ENCODE assay signal across 9 cellular contexts in the genomic region with DNA sequence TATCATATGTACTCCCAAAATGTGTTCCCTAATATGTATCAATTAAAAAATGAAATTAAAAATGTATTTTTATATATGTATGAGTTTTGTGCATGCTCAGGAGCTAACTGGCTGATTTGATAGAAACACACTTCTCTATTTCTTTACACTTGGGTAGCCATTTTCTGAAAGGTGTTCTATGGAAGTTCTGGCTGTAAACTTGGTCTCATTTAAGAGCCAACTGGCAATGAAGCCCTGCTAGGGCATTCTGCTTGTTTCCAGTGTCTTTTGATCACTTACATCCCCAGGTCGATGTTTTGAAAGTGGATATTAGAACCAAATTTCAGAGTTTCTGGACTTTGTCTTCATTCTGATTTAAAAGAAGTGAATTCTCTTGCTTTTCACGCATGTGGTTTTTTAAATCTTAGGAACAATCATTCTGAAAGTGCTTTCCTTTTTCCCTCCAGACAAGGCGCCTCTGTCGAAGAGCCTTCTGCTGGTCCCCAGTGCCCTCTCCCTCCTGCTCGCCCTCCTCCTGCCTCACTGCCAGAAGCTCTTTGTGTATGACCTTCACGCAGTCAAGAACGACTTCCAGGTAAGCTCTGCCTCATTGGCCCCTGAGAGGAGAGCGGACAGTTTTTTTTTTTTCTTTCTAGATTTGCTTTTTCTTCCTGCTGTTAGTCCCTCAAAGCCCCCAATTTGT. TPM values are rescaled to one million over a fixed set of nuclear protein-coding genes. Genes with fewer than 3 reads are reported as not detected.
DNase-seq lines count a peak whose midpoint lies in the region; ATAC-seq and TF ChIP-seq lines count a peak whose summit lies in the region.
"Had no signal": no experiment of that assay in that cellular context is flagged by ENCODE, and none has a peak within 500 bp of the region (broad histone marks: within the 10 kb centered on the region; RNA-seq: fewer than 3 reads in every experiment).

No MANE protein-coding gene starts in this region.

- H3K27ac ChIP-seq in uterus = no peak overlapping the region
- H3K27ac ChIP-seq: KMS-11 had no signal

- no peak overlapping the region for H3K4me3 ChIP-seq in uterus

- intact Hi-C loops in uterus (cut with DNase I; ENCODE audit: low total_unique reads) = no loop called here

- DNase-seq in SK-MEL-5 (ENCODE audit: low read depth, low spot score) (peak; percentile 41), midbrain (lab: John Stamatoyannopoulos, UW) (peak; percentile 3), uterus (no peak), OCI-M1 (lab: John Stamatoyannopoulos, UW) (no peak), erythroblast (lab: John Stamatoyannopoulos, UW) (no peak), NCI-H187 (lab: John Stamatoyannopoulos, UW) (no peak)

- no peaks in the 10 kb centered on the region for H3K27me3 ChIP-seq in uterus

- no peaks in the 10 kb centered on the region for H3K4me1 ChIP-seq in uterus

- no peaks in the 10 kb centered on the region for H3K36me3 ChIP-seq in uterus

- in situ Hi-C loops in SK-MEL-5 (cut with HindIII; ENCODE audit: low pct_unique_long_range_greater_than_20kb, low sequenced_read_pairs) = no loop called here

- ATAC-seq in GM18498 (IDR thresholded peaks at IDR 0.05; ENCODE audit: unreplicated experiment) = peak; percentile 73
- ATAC-seq in GM21526 (IDR thresholded peaks at IDR 0.05; ENCODE audit: low FRiP score, unreplicated experiment) = peak; percentile 69

- TF ChIP-seq CTCF in uterus (IDR thresholded peaks at IDR 0.05) = no peak

- no peaks in the 10 kb centered on the region for H3K9me3 ChIP-seq in uterus

- TF ChIP-seq POLR2A in uterus (IDR thresholded peaks at IDR 0.05) (no peak), erythroblast (IDR thresholded peaks at IDR 0.05; ENCODE audit: low read length) (no peak)

RNA-seq across cellular contexts. Expression of gene GPR18, which starts 20.1 kb away (rescaled TPM):
- total RNA-seq in SK-MEL-5 (2014; rRNA removed; shearing (Covaris generic)) = 0.32 and 0.37 TPM in 2 replicates
- 0.23 and 0.89 TPM in 2 replicates for polyA plus RNA-seq in SK-MEL-5 (2015; cell fraction: cytosol; rRNA removed)
- 0.12 and 0.70 TPM in 2 replicates for polyA plus RNA-seq in SK-MEL-5 (2015; cell fraction: nucleus; rRNA removed)
- total RNA-seq in uterus = 1 to 10 TPM in 2 of 4 donors, not detected in 2; 1.1 to 2.1 TPM

RNA-seq across cellular contexts. Expression of gene UBAC2, which starts 37.5 kb away (rescaled TPM):
- 59.5 and 70.2 TPM in 2 replicates for total RNA-seq in SK-MEL-5 (2014; rRNA removed; shearing (Covaris generic))
- polyA plus RNA-seq in SK-MEL-5 (2015; cell fraction: cytosol; rRNA removed) = 116 and 126 TPM in 2 replicates
- polyA plus RNA-seq in SK-MEL-5 (2015; cell fraction: nucleus; rRNA removed) = 23.4 and 33.3 TPM in 2 replicates
- total RNA-seq in uterus = 10 to 100 TPM; 54.4 to 65.9 (median 59.5) TPM

Comparison
In these comparisons a context has a peak if more than half of its experiments do, and no peak if none do; other contexts are left out.
1. DNase-seq: peak in SK-MEL-5 (single experiment) and midbrain (single experiment); none in uterus (0 of 2), OCI-M1 (single experiment), erythroblast (0 of 2) and NCI-H187 (0 of 2).